Comparison of ENCODE assay signal across 18 cellular contexts in the genomic region with DNA sequence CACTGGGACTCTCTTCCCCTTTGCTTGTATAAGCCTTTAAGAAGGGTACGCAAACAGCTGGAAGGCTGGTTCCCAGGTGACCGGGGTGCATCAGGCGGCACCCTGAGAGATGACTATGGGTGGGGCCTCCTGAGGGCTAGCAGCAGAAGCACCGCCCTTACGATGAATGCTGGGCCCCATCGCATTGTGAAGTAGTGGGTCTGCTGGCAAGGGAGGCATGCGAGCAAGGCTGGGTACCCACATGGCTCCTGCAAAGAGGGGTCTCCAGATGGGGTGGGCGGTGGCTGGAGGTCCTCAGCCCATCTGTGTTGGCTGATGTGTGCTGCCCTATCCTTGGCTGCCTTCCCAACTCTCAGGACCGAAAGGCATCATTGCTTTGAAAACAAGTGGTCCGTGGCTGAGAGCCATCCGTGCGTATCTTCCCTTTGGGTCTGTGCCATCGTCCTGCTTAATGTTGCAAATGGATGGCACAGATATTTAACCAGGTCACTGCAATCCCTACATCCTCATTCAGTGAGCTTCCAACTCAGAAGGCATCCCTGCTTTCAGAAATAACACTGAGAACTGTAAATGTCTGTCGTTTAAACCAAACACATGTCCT.
DNase-seq lines count a peak whose midpoint lies in the region; ATAC-seq and TF ChIP-seq lines count a peak whose summit lies in the region.
"Had no signal": no experiment of that assay in that cellular context is flagged by ENCODE, and none has a peak within 500 bp of the region (broad histone marks: within the 10 kb centered on the region; RNA-seq: fewer than 3 reads in every experiment).

No MANE protein-coding gene starts in this region.

- intact Hi-C loops in OCI-LY7 (cut with micrococcal nuclease; ENCODE audit: unreplicated experiment), result no loop called here

- H3K9me2 ChIP-seq in OCI-LY7 (ENCODE audit: insufficient read depth, low read length), result no peaks in the 10 kb centered on the region

- H3K4me3 Mint-ChIP-seq in glutamatergic neuron (ENCODE audit: unreplicated experiment), result no peak overlapping the region
- H3K4me3 Mint-ChIP-seq: activated CD4-positive, alpha-beta memory T cell treated with anti-CD3 and anti-CD28 coated beads for 36 hours; endodermal cell; naive thymus-derived CD4-positive, alpha-beta T cell had no signal

- peak overlapping the region; percentile 49 for H3K27ac Mint-ChIP-seq in glutamatergic neuron (ENCODE audit: unreplicated experiment)
- H3K27ac Mint-ChIP-seq: activated CD4-positive, alpha-beta memory T cell treated with anti-CD3 and anti-CD28 coated beads for 36 hours; endodermal cell; naive thymus-derived CD4-positive, alpha-beta T cell had no signal

- no peak for TF ChIP-seq RAD21 in Ishikawa (IDR thresholded peaks at IDR 0.05; ENCODE audit: low read depth)

- no peaks in the 10 kb centered on the region for H3K27me3 ChIP-seq in BE2C
- H3K27me3 ChIP-seq: adrenal gland had no signal

- no peaks in the 10 kb centered on the region for H3K4me1 Mint-ChIP-seq in glutamatergic neuron (ENCODE audit: low read depth, unreplicated experiment)
- H3K4me1 Mint-ChIP-seq: endodermal cell; naive thymus-derived CD4-positive, alpha-beta T cell had no signal

- no TSS peak for BruUV-seq in OCI-LY7 (replicated peaks; lab: Mats Ljungman, UMichigan)

- no peaks in the 10 kb centered on the region for H4K20me1 ChIP-seq in OCI-LY7 (ENCODE audit: insufficient read depth, low read length)

- CTCF ChIA-PET in OCI-LY7 (lab: Charles Lee; ENCODE audit: unreplicated experiment), result no interaction called here

- H3K27ac ChIP-seq in OCI-LY7 (ENCODE audit: low read depth, low read length, poor library complexity, severe bottlenecking), result no peak overlapping the region
- H3K27ac ChIP-seq: adrenal gland, SK-N-MC had no signal

- POLR2A ChIA-PET in OCI-LY7 (lab: Charles Lee), result no interaction called here

- TF ChIP-seq EP300 in Ishikawa (IDR thresholded peaks at IDR 0.05; ENCODE audit: borderline replicate concordance), result no peak

- peaks cover 3% of the 10 kb centered on the region for H3K9me3 Mint-ChIP-seq in glutamatergic neuron (ENCODE audit: unreplicated experiment)
- H3K9me3 Mint-ChIP-seq: activated CD4-positive, alpha-beta memory T cell treated with anti-CD3 and anti-CD28 coated beads for 36 hours; endodermal cell; naive thymus-derived CD4-positive, alpha-beta T cell had no signal

- no peaks in the 10 kb centered on the region for H3K36me3 Mint-ChIP-seq in glutamatergic neuron (ENCODE audit: unreplicated experiment)
- H3K36me3 Mint-ChIP-seq: activated CD4-positive, alpha-beta memory T cell treated with anti-CD3 and anti-CD28 coated beads for 36 hours; naive thymus-derived CD4-positive, alpha-beta T cell had no signal

- H3K79me2 ChIP-seq in OCI-LY7 (ENCODE audit: insufficient read depth, low read depth, low read length), result no peaks in the 10 kb centered on the region

- H3K4me1 ChIP-seq in BE2C, result peaks cover 17% of the 10 kb centered on the region
- no peaks in the 10 kb centered on the region for H3K4me1 ChIP-seq in OCI-LY7 (ENCODE audit: insufficient read depth, low read length, poor library complexity, severe bottlenecking)
- H3K4me1 ChIP-seq: adrenal gland had no signal

- TF ChIP-seq CTCF in BE2C (IDR thresholded peaks at IDR 0.05; ENCODE audit: low read depth, low read length), result no peak
- TF ChIP-seq CTCF in glutamatergic neuron (IDR thresholded peaks at IDR 0.05; ENCODE audit: partially characterized antibody, unreplicated experiment), result no peak
- no peak for TF ChIP-seq CTCF in OCI-LY7 (conservative IDR thresholded peaks at IDR 0.05; ENCODE audit: low read length)

- no peak overlapping the region for H3K4me3 ChIP-seq in BE2C (ENCODE audit: low read depth, low read length)
- H3K4me3 ChIP-seq in OCI-LY7 (ENCODE audit: low read depth, low read length, poor library complexity, severe bottlenecking), result no peak overlapping the region
- H3K4me3 ChIP-seq: adrenal gland, lung, SK-N-MC had no signal

- no peak for ATAC-seq in HG03095 (IDR thresholded peaks at IDR 0.05; ENCODE audit: unreplicated experiment)
- ATAC-seq: naive thymus-derived CD4-positive, alpha-beta T cell had no signal

- H3K36me3 ChIP-seq in BE2C (no peaks in the 10 kb centered on the region), OCI-LY7 (ENCODE audit: insufficient read depth, low read length) (no peaks in the 10 kb centered on the region)
- H3K36me3 ChIP-seq: adrenal gland had no signal

- H3K9me3 ChIP-seq in BE2C, result peaks cover 2% of the 10 kb centered on the region; the same call in 1 of the 2 replicates
- no peaks in the 10 kb centered on the region for H3K9me3 ChIP-seq in OCI-LY7 (ENCODE audit: low read length)
- H3K9me3 ChIP-seq: adrenal gland had no signal

- H3K4me2 ChIP-seq in OCI-LY7 (ENCODE audit: low read length), result no peak overlapping the region

- H3K27me3 Mint-ChIP-seq in glutamatergic neuron (ENCODE audit: unreplicated experiment), result peaks cover 2% of the 10 kb centered on the region

- peak; percentile 82 for DNase-seq in BE2C
- DNase-seq in NCI-H446 treated with DMSO at 0.1 percent for 48 hours (lab: John Stamatoyannopoulos, UW), result peak; percentile 58
- peak; percentile 8 for DNase-seq in glutamatergic neuron
- no peak for DNase-seq in KG1 (lab: John Stamatoyannopoulos, UW)
- no peak for DNase-seq in OCI-LY7 (ENCODE audit: low spot score)
- no peak for DNase-seq in activated CD4-positive, alpha-beta T cell treated with anti-CD3 and anti-CD28 coated beads for 4 hours
- DNase-seq: activated CD4-positive, alpha-beta memory T cell treated with anti-CD3 and anti-CD28 coated beads for 36 hours; activated T-cell treated with anti-CD3 and anti-CD28 coated beads, Interleukin-2, amount 50 U/mL, for 48 hours; adrenal gland; central memory CD4-positive, alpha-beta T cell; endodermal cell; Kasumi-1; naive thymus-derived CD4-positive, alpha-beta T cell; NCI-H1930 had no signal

- no peak overlapping the region for H2AFZ ChIP-seq in OCI-LY7 (ENCODE audit: low read length)

TF ChIP-seq in Ishikawa, 13 proteins besides CTCF, POLR2A, EP300 and RAD21:
- peak; percentile 75 for TF ChIP-seq NFIC (IDR thresholded peaks at IDR 0.05)
- no peak for TF ChIP-seq TAF1 (IDR thresholded peaks at IDR 0.05; ENCODE audit: low read depth)

Comparison
In these comparisons a context has a peak if more than half of its experiments do, and no peak if none do; other contexts are left out.
1. DNase-seq: peak in BE2C (single experiment), NCI-H446 treated with DMSO at 0.1 percent for 48 hours (single experiment) and glutamatergic neuron (single experiment); none in KG1 (single experiment), OCI-LY7 (single experiment) and activated CD4-positive, alpha-beta T cell treated with anti-CD3 and anti-CD28 coated beads for 4 hours (0 of 2).